Comparison of ENCODE assay signal across 18 cellular contexts in genomic region chr17:73397278-73397826, GRCh38.
"Had no signal": no experiment of that assay in that cellular context is flagged by ENCODE, and none has a peak within 500 bp of the region (broad histone marks: within the 10 kb centered on the region; RNA-seq: fewer than 3 reads in every experiment).

No MANE protein-coding gene starts in this region.

- H3K4me3 Mint-ChIP-seq: activated CD8-positive, alpha-beta T cell treated with anti-CD3 and anti-CD28 coated beads for 36 hours; activated naive CD4-positive, alpha-beta T cell treated with anti-CD3 and anti-CD28 coated beads, Interleukin-2, amount 50 U/mL, for 24 hours; activated T-cell treated with anti-CD3 and anti-CD28 coated beads, Interleukin-2, amount 50 U/mL, for 72 hours had no signal

- H3K9ac ChIP-seq: KMS-11 had no signal

- H3K4me3 ChIP-seq: body of pancreas, SK-N-MC had no signal

- H3K9me3 ChIP-seq: body of pancreas had no signal

- H3K27ac Mint-ChIP-seq: activated CD8-positive, alpha-beta T cell treated with anti-CD3 and anti-CD28 coated beads for 36 hours; activated naive CD4-positive, alpha-beta T cell treated with anti-CD3 and anti-CD28 coated beads, Interleukin-2, amount 50 U/mL, for 24 hours; activated T-cell treated with anti-CD3 and anti-CD28 coated beads, Interleukin-2, amount 50 U/mL, for 72 hours; activated T-helper 2 cell treated with anti-CD3 and anti-CD28 coated beads, Interferon-gamma antibody, Interleukin-2, Interleukin-4, amounts not matched to agents 10 μg/mL and 5 μg/mL and 100 μg/mL, durations not matched to agents 14 hours and 24 hours and 36 hours had no signal

- H3K27me3 Mint-ChIP-seq: activated CD8-positive, alpha-beta T cell treated with anti-CD3 and anti-CD28 coated beads for 36 hours; activated naive CD4-positive, alpha-beta T cell treated with anti-CD3 and anti-CD28 coated beads, Interleukin-2, amount 50 U/mL, for 24 hours had no signal

- H3K27ac ChIP-seq: body of pancreas, KMS-11, SK-N-MC had no signal

- H3K27me3 ChIP-seq: body of pancreas had no signal

- H3K9me3 Mint-ChIP-seq: activated CD8-positive, alpha-beta T cell treated with anti-CD3 and anti-CD28 coated beads for 36 hours; activated naive CD4-positive, alpha-beta T cell treated with anti-CD3 and anti-CD28 coated beads, Interleukin-2, amount 50 U/mL, for 24 hours; activated T-cell treated with anti-CD3 and anti-CD28 coated beads, Interleukin-2, amount 50 U/mL, for 72 hours; activated T-helper 2 cell treated with anti-CD3 and anti-CD28 coated beads, Interferon-gamma antibody, Interleukin-2, Interleukin-4, amounts not matched to agents 10 μg/mL and 5 μg/mL and 100 μg/mL, durations not matched to agents 14 hours and 24 hours and 36 hours had no signal

- H3K4me2 ChIP-seq: KMS-11 had no signal

- H3K4me1 Mint-ChIP-seq: activated naive CD4-positive, alpha-beta T cell treated with anti-CD3 and anti-CD28 coated beads, Interleukin-2, amount 50 U/mL, for 24 hours had no signal

- DNase-seq: activated CD4-positive, alpha-beta T cell treated with anti-CD3 and anti-CD28 coated beads for 4 hours; activated CD8-positive, alpha-beta memory T cell treated with anti-CD3 and anti-CD28 coated beads, Interleukin-2, amount 50 U/mL, for 4 hours; activated CD8-positive, alpha-beta T cell treated with anti-CD3 and anti-CD28 coated beads for 36 hours; activated T-cell treated with anti-CD3 and anti-CD28 coated beads, Interleukin-2, amount 50 U/mL, for 72 hours; body of pancreas; MV-4-11; NCI-H1105; NCI-H1436; NCI-H1694 treated with DMSO at 0.1 percent for 48 hours; NCI-H2029 treated with DMSO at 0.1 percent for 48 hours; NCI-H510A; NCI-H526 treated with DMSO at 0.1 percent for 48 hours; NCI-H82 had no signal

- ATAC-seq: activated CD4-positive, CD25-positive, alpha-beta regulatory T cell treated with anti-CD3 and anti-CD28 coated beads, Interleukin-2, amount 50 U/mL, for 24 hours; activated CD8-positive, alpha-beta T cell treated with anti-CD3 and anti-CD28 coated beads for 36 hours; activated T-cell treated with anti-CD3 and anti-CD28 coated beads, Interleukin-2, amount 50 U/mL, for 72 hours; body of pancreas had no signal

- H3K4me1 ChIP-seq: body of pancreas had no signal
